ENCODE assay signal across 8 cellular contexts in genomic region chr4:184475096-184475461, GRCh38. TPM values are rescaled to one million over a fixed set of nuclear protein-coding genes. Genes with fewer than 3 reads are reported as not detected.
DNase-seq lines count a peak whose midpoint lies in the region; ATAC-seq and TF ChIP-seq lines count a peak whose summit lies in the region.

No MANE protein-coding gene starts in this region.

- peak overlapping the region; percentile 96 for H3K27ac ChIP-seq in VCaP

- no peak for TF ChIP-seq CTCF in VCaP (conservative IDR thresholded peaks at IDR 0.05)

- ATAC-seq in GM19395 (IDR thresholded peaks at IDR 0.05; ENCODE audit: unreplicated experiment) (peak; percentile 32), HG03469 (IDR thresholded peaks at IDR 0.05; ENCODE audit: unreplicated experiment) (peak; percentile 5), left colon (peak; percentile 17)

- peak; percentile 51 for DNase-seq in CD1c-positive myeloid dendritic cell (ENCODE audit: extremely low spot score)
- DNase-seq in cerebellum (ENCODE audit: low spot score), result peak; percentile 12
- peak; percentile 57 to 64 for DNase-seq in left colon
- DNase-seq in stimulated activated CD4-positive, alpha-beta T cell treated with anti-CD3 and anti-CD28 coated beads, Interleukin-4, amount 100 ng/mL, for 1 hour, result peak; percentile 69
- no peak for DNase-seq in NCI-H1436 (lab: John Stamatoyannopoulos, UW)

- intact Hi-C loops in left colon (cut with DNase I, micrococcal nuclease), result loop anchor here in 1 of 2 donors (10.0 kb wide), 1 partner anchor 90 kb away; no protein-coding TSS in a partner anchor

RNA-seq across cellular contexts. Expression of gene IRF2, which starts 0.7 kb away (rescaled TPM):
- total RNA-seq in cerebellum (12.7 TPM), left colon (10 to 100 TPM; 45.5 to 51.3 TPM)
